Comparison of ENCODE assay signal across 8 cellular contexts in genomic region chr15:44738340-44738984, GRCh38. TPM values are rescaled to one million over a fixed set of nuclear protein-coding genes. Genes with fewer than 3 reads are reported as not detected.
DNase-seq lines count a peak whose midpoint lies in the region; ATAC-seq and TF ChIP-seq lines count a peak whose summit lies in the region.

No MANE protein-coding gene starts in this region.

- ATAC-seq in activated CD8-positive, alpha-beta memory T cell treated with anti-CD3 and anti-CD28 coated beads, Interleukin-2, amount 10 ng/mL, durations not matched to agents 7 days and 5 days: no peak
- no peak for ATAC-seq in activated CD8-positive, alpha-beta T cell treated with anti-CD3 and anti-CD28 coated beads for 36 hours
- ATAC-seq in sciatic nerve (peak; percentile 73), HG03378 (IDR thresholded peaks at IDR 0.05; ENCODE audit: unreplicated experiment) (no peak)

- peak; percentile 85 for TF ChIP-seq CTCF in activated CD8-positive, alpha-beta T cell treated with anti-CD3 and anti-CD28 coated beads for 36 hours (IDR thresholded peaks at IDR 0.05)

- POLR2A ChIA-PET in activated CD8-positive, alpha-beta T cell treated with anti-CD3 and anti-CD28 coated beads for 36 hours (lab: Charles Lee): interaction anchor here (0.7 to 37.9 kb wide), 4 partner anchors 20 to 104 kb away, joined by 3 to 1862 read pairs (median 785); partner anchors contain the start of genes B2M, PATL2 and SPG11

- CTCF ChIA-PET in activated CD8-positive, alpha-beta memory T cell treated with anti-CD3 and anti-CD28 coated beads, Interleukin-2, amount 10 ng/mL, durations not matched to agents 7 days and 5 days (lab: Charles Lee): interaction anchor here (0.8 to 6.8 kb wide), 33 partner anchors 8 to 191 kb away, joined by 3 to 156 read pairs (median 7); partner anchors contain the start of genes B2M, PATL2 and SPG11
- CTCF ChIA-PET in activated CD8-positive, alpha-beta T cell treated with anti-CD3 and anti-CD28 coated beads for 36 hours (lab: Charles Lee): interaction anchor here (0.6 to 16.4 kb wide), 35 partner anchors 8 to 193 kb away, joined by 3 to 333 read pairs (median 6); partner anchors contain the start of genes B2M, PATL2 and SPG11

- H3K27ac Mint-ChIP-seq in activated CD8-positive, alpha-beta memory T cell treated with anti-CD3 and anti-CD28 coated beads, Interleukin-2, amount 10 ng/mL, durations not matched to agents 7 days and 5 days: peak overlapping the region; percentile 46
- H3K27ac Mint-ChIP-seq in activated CD8-positive, alpha-beta T cell treated with anti-CD3 and anti-CD28 coated beads for 36 hours: peak overlapping the region; percentile 86

- peak overlapping the region; percentile 36 for H3K4me3 Mint-ChIP-seq in activated CD8-positive, alpha-beta memory T cell treated with anti-CD3 and anti-CD28 coated beads, Interleukin-2, amount 10 ng/mL, durations not matched to agents 7 days and 5 days
- peak overlapping the region; percentile 67 for H3K4me3 Mint-ChIP-seq in activated CD8-positive, alpha-beta T cell treated with anti-CD3 and anti-CD28 coated beads for 36 hours

- H3K4me1 Mint-ChIP-seq in activated CD8-positive, alpha-beta memory T cell treated with anti-CD3 and anti-CD28 coated beads, Interleukin-2, amount 10 ng/mL, durations not matched to agents 7 days and 5 days: peaks cover 49% of the 10 kb centered on the region
- peaks cover 53% of the 10 kb centered on the region for H3K4me1 Mint-ChIP-seq in activated CD8-positive, alpha-beta T cell treated with anti-CD3 and anti-CD28 coated beads for 36 hours (ENCODE audit: low read depth)

- DNase-seq in activated CD8-positive, alpha-beta memory T cell treated with anti-CD3 and anti-CD28 coated beads, Interleukin-2, amount 10 ng/mL, durations not matched to agents 7 days and 5 days: no peak
- DNase-seq in activated CD8-positive, alpha-beta memory T cell treated with anti-CD3 and anti-CD28 coated beads for 24 hours: no peak
- DNase-seq in NCI-H1694 treated with DMSO at 0.1 percent for 48 hours (lab: John Stamatoyannopoulos, UW) (peak; percentile 32), glomerular endothelial cell (ENCODE audit: extremely low read depth, low read depth, low spot score) (peak; percentile 57), sciatic nerve (ENCODE audit: low spot score) (no peak), NCI-H187 (lab: John Stamatoyannopoulos, UW) (no peak)
- no peak for DNase-seq in activated CD8-positive, alpha-beta T cell treated with anti-CD3 and anti-CD28 coated beads for 36 hours

- intact Hi-C loops in activated CD8-positive, alpha-beta T cell treated with anti-CD3 and anti-CD28 coated beads for 36 hours (cut with micrococcal nuclease): loop anchor here (5.0 kb wide), 2 partner anchors 146 to 161 kb away; no protein-coding TSS in a partner anchor
- intact Hi-C loops in sciatic nerve (cut with DNase I): no loop called here

- H3K36me3 Mint-ChIP-seq in activated CD8-positive, alpha-beta memory T cell treated with anti-CD3 and anti-CD28 coated beads, Interleukin-2, amount 10 ng/mL, durations not matched to agents 7 days and 5 days: peaks cover 7% of the 10 kb centered on the region
- H3K36me3 Mint-ChIP-seq in activated CD8-positive, alpha-beta T cell treated with anti-CD3 and anti-CD28 coated beads for 36 hours (ENCODE audit: low read depth): peaks cover 16% of the 10 kb centered on the region

- H3K9me3 Mint-ChIP-seq in activated CD8-positive, alpha-beta memory T cell treated with anti-CD3 and anti-CD28 coated beads, Interleukin-2, amount 10 ng/mL, durations not matched to agents 7 days and 5 days (ENCODE audit: low read depth): no peaks in the 10 kb centered on the region
- H3K9me3 Mint-ChIP-seq in activated CD8-positive, alpha-beta T cell treated with anti-CD3 and anti-CD28 coated beads for 36 hours: peaks cover 2% of the 10 kb centered on the region

- no peaks in the 10 kb centered on the region for H3K27me3 Mint-ChIP-seq in activated CD8-positive, alpha-beta memory T cell treated with anti-CD3 and anti-CD28 coated beads, Interleukin-2, amount 10 ng/mL, durations not matched to agents 7 days and 5 days
- no peaks in the 10 kb centered on the region for H3K27me3 Mint-ChIP-seq in activated CD8-positive, alpha-beta T cell treated with anti-CD3 and anti-CD28 coated beads for 36 hours

RNA-seq across cellular contexts. Expression of gene TRIM69, which starts 2.1 kb away (rescaled TPM):
- 10 to 100 TPM; 79.1 to 79.4 TPM for total RNA-seq in activated CD8-positive, alpha-beta memory T cell treated with anti-CD3 and anti-CD28 coated beads, Interleukin-2, amount 10 ng/mL, durations not matched to agents 7 days and 5 days
- total RNA-seq in activated CD8-positive, alpha-beta T cell treated with anti-CD3 and anti-CD28 coated beads for 36 hours: 10 to 100 TPM; 59.8 to 63.5 TPM
- total RNA-seq in glomerular endothelial cell: 8.1 and 12.0 TPM in 2 replicates
- total RNA-seq in sciatic nerve: 28.0 TPM

RNA-seq across cellular contexts. Expression of gene B2M, which starts 27.1 kb away (rescaled TPM):
- 1,000 to 10,000 TPM; 6,920 to 7,161 TPM for total RNA-seq in activated CD8-positive, alpha-beta memory T cell treated with anti-CD3 and anti-CD28 coated beads, Interleukin-2, amount 10 ng/mL, durations not matched to agents 7 days and 5 days
- 1,000 to 10,000 TPM; 4,476 to 4,587 TPM for total RNA-seq in activated CD8-positive, alpha-beta T cell treated with anti-CD3 and anti-CD28 coated beads for 36 hours
- total RNA-seq in glomerular endothelial cell (3,781 and 4,884 TPM in 2 replicates), sciatic nerve (1,758 TPM)

RNA-seq across cellular contexts. Expression of gene PATL2, which starts 27.3 kb away (rescaled TPM):
- 10 to 100 TPM; 17.2 to 38.4 TPM for total RNA-seq in activated CD8-positive, alpha-beta memory T cell treated with anti-CD3 and anti-CD28 coated beads, Interleukin-2, amount 10 ng/mL, durations not matched to agents 7 days and 5 days
- 10 to 100 TPM; 16.1 to 17.8 TPM for total RNA-seq in activated CD8-positive, alpha-beta T cell treated with anti-CD3 and anti-CD28 coated beads for 36 hours
- total RNA-seq in glomerular endothelial cell: 0.35 and 0.48 TPM in 2 replicates
- total RNA-seq in sciatic nerve: 2.9 TPM

Comparison
In these comparisons a context has a peak if more than half of its experiments do, and no peak if none do; other contexts are left out.
1. DNase-seq: peak in NCI-H1694 treated with DMSO at 0.1 percent for 48 hours (single experiment) and glomerular endothelial cell (single experiment); none in activated CD8-positive, alpha-beta memory T cell treated with anti-CD3 and anti-CD28 coated beads, Interleukin-2, amount 10 ng/mL, durations not matched to agents 7 days and 5 days (single experiment), activated CD8-positive, alpha-beta memory T cell treated with anti-CD3 and anti-CD28 coated beads for 24 hours (single experiment), activated CD8-positive, alpha-beta T cell treated with anti-CD3 and anti-CD28 coated beads for 36 hours (single experiment), sciatic nerve (single experiment) and NCI-H187 (0 of 2).